10 cellular contexts compared by ENCODE assay signal in the genomic region with DNA sequence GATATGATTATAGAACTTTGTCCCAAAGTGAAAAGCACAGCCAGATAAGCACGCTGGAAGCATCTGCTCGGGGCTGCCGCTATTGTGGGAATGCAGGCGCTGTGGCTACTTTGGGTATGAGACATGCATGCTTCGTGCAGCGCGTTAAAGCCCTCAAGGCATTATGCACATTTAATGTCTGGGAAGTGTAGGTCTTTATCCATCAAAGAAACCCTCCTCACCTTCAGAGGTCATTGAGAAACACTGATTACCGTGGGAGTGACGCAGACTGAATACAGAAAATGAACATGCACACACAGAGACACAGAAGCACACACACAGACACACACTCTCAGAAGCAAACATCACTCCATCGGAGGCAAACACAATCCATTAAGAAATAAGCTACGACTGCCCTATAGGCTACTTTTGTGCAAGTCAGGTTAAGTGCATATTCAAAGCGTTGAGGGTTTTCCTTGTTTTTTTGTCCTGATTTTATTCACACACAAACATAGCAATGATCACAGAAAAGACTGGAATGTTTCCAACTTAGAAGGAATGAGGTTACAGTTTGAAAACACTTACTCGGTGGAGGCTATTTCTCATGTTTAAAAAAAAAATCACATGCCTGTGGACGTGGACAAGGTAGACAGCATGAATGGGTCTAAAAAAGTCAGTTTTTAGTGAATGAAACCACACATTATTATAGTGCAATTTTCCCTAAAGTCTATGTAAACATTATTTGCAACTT.
DNase-seq lines count a peak whose midpoint lies in the region; ATAC-seq and TF ChIP-seq lines count a peak whose summit lies in the region.
"Had no signal": no experiment of that assay in that cellular context is flagged by ENCODE, and none has a peak within 500 bp of the region (broad histone marks: within the 10 kb centered on the region; RNA-seq: fewer than 3 reads in every experiment).

No MANE protein-coding gene starts in this region.

- peak overlapping the region; percentile 12 for H3K27ac Mint-ChIP-seq in progenitor cell of endocrine pancreas
- H3K27ac Mint-ChIP-seq in activated T-cell treated with anti-CD3 and anti-CD28 coated beads, Interleukin-2, amount 50 U/mL, for 24 hours, result no peak overlapping the region
- H3K27ac Mint-ChIP-seq: immature natural killer cell had no signal

- peak overlapping the region; percentile 37 for H3K4me3 Mint-ChIP-seq in progenitor cell of endocrine pancreas (ENCODE audit: low read depth)
- no peak overlapping the region for H3K4me3 Mint-ChIP-seq in activated T-cell treated with anti-CD3 and anti-CD28 coated beads, Interleukin-2, amount 50 U/mL, for 24 hours
- H3K4me3 Mint-ChIP-seq: immature natural killer cell had no signal

- H3K9me3 Mint-ChIP-seq in progenitor cell of endocrine pancreas (ENCODE audit: low read depth), result no peaks in the 10 kb centered on the region
- H3K9me3 Mint-ChIP-seq in activated T-cell treated with anti-CD3 and anti-CD28 coated beads, Interleukin-2, amount 50 U/mL, for 24 hours, result no peaks in the 10 kb centered on the region
- H3K9me3 Mint-ChIP-seq: immature natural killer cell had no signal

- intact Hi-C loops in head of caudate nucleus (cut with DNase I), result no loop called here

- no peak for TF ChIP-seq CTCF in progenitor cell of endocrine pancreas (IDR thresholded peaks at IDR 0.05; ENCODE audit: unreplicated experiment)

- in situ Hi-C loops in SK-MEL-5 (cut with HindIII; ENCODE audit: low pct_unique_long_range_greater_than_20kb, low sequenced_read_pairs), result no loop called here

- peak; percentile 79 for DNase-seq in EH (ENCODE audit: low read depth)
- DNase-seq in SK-MEL-5 (ENCODE audit: low read depth, low spot score), result peak; percentile 35
- DNase-seq in head of caudate nucleus, result peak in 22 of 42 donors; percentile 8 to 61 (median 22)
- DNase-seq in progenitor cell of endocrine pancreas (ENCODE audit: low spot score, unreplicated experiment), result no peak
- no peak for DNase-seq in activated T-cell treated with anti-CD3 and anti-CD28 coated beads, Interleukin-2, amount 50 U/mL, for 24 hours
- DNase-seq in activated effector memory CD4-positive, alpha-beta T cell treated with Interleukin-2 at 50 U/mL for 16 hours, result no peak
- DNase-seq: GF-D8, immature natural killer cell had no signal

- peaks cover 25% of the 10 kb centered on the region for H3K4me1 Mint-ChIP-seq in progenitor cell of endocrine pancreas (ENCODE audit: low read depth)
- no peaks in the 10 kb centered on the region for H3K4me1 Mint-ChIP-seq in activated T-cell treated with anti-CD3 and anti-CD28 coated beads, Interleukin-2, amount 50 U/mL, for 24 hours (ENCODE audit: low read depth)
- H3K4me1 Mint-ChIP-seq: immature natural killer cell had no signal

- ATAC-seq in GM21381 (IDR thresholded peaks at IDR 0.05; ENCODE audit: unreplicated experiment) (no peak), HG02852 (IDR thresholded peaks at IDR 0.05; ENCODE audit: unreplicated experiment) (no peak)

- no peaks in the 10 kb centered on the region for H3K27me3 Mint-ChIP-seq in progenitor cell of endocrine pancreas
- peaks cover 10% of the 10 kb centered on the region for H3K27me3 Mint-ChIP-seq in activated T-cell treated with anti-CD3 and anti-CD28 coated beads, Interleukin-2, amount 50 U/mL, for 24 hours

- no peaks in the 10 kb centered on the region for H3K36me3 Mint-ChIP-seq in progenitor cell of endocrine pancreas (ENCODE audit: insufficient read depth)
- no peaks in the 10 kb centered on the region for H3K36me3 Mint-ChIP-seq in activated T-cell treated with anti-CD3 and anti-CD28 coated beads, Interleukin-2, amount 50 U/mL, for 24 hours (ENCODE audit: low read depth)
- H3K36me3 Mint-ChIP-seq: immature natural killer cell had no signal

Comparison
In these comparisons a context has a peak if more than half of its experiments do, and no peak if none do; other contexts are left out.
1. DNase-seq: peak in EH (single experiment), SK-MEL-5 (single experiment) and head of caudate nucleus (22 of 42); none in progenitor cell of endocrine pancreas (single experiment), activated T-cell treated with anti-CD3 and anti-CD28 coated beads, Interleukin-2, amount 50 U/mL, for 24 hours (single experiment) and activated effector memory CD4-positive, alpha-beta T cell treated with Interleukin-2 at 50 U/mL for 16 hours (single experiment).